In the genomic region with DNA sequence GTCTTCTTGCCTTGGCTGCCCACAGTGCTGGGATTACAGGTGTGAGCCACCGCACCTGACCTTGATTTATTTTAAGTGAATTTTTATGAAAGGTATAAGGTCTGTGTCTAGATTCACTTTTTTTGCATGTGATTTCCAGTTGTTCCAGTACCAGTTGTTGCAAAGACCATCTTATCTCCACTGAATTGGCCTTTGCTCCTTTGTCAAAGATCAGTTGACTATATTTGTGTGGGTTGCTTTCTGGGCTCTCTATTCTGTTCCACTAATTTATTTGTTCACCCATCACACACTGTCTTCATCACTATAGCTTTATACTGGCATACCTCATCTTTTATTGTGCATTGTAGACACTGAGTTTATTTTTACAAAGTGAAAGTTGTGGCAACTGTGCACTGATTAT, we compare ENCODE assay signal across 1 cellular context.
TF ChIP-seq lines count a peak whose summit lies in the region.

No MANE protein-coding gene starts in this region.

TF ChIP-seq in HepG2, 621 proteins besides CTCF, POLR2A, EP300 and RAD21 (continues in another document):
- TF ChIP-seq, protein P1, sequence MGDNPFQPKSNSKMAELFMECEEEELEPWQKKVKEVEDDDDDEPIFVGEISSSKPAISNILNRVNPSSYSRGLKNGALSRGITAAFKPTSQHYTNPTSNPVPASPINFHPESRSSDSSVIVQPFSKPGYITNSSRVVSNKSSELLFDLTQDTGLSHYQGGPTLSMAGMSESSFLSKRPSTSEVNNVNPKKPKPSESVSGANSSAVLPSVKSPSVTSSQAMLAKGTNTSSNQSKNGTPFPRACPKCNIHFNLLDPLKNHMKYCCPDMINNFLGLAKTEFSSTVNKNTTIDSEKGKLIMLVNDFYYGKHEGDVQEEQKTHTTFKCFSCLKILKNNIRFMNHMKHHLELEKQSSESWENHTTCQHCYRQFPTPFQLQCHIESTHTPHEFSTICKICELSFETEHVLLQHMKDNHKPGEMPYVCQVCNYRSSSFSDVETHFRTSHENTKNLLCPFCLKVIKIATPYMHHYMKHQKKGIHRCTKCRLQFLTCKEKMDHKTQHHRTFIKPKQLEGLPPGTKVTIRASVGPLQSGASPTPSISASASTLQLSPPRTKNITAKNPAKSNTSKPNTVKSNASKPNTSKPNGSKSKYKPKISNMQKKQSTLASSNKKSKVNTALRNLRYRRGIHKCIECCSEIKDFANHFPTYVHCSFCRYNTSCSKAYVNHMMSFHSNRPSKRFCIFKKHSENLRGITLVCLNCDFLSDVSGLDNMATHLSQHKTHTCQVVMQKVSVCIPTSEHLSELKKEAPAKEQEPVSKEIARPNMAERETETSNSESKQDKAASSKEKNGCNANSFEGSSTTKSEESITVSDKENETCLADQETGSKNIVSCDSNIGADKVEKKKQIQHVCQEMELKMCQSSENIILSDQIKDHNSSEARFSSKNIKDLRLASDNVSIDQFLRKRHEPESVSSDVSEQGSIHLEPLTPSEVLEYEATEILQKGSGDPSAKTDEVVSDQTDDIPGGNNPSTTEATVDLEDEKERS (CRISPR knock-in tag; IDR thresholded peaks at IDR 0.05), result no peak
- no peak for TF ChIP-seq CHD2 (IDR thresholded peaks at IDR 0.05; ENCODE audit: low read depth, low read length)
- TF ChIP-seq PCBP2 (optimal IDR thresholded peaks at IDR 0.05; ENCODE audit: low read depth, low read length, poor library complexity, severe bottlenecking), result no peak
- no peak for TF ChIP-seq ZNF260 (CRISPR knock-in tag; IDR thresholded peaks at IDR 0.05; ENCODE audit: borderline replicate concordance, low read depth)
- TF ChIP-seq KDM5B (CRISPR knock-in tag; IDR thresholded peaks at IDR 0.05; ENCODE audit: borderline replicate concordance), result no peak
- TF ChIP-seq, protein P2, sequence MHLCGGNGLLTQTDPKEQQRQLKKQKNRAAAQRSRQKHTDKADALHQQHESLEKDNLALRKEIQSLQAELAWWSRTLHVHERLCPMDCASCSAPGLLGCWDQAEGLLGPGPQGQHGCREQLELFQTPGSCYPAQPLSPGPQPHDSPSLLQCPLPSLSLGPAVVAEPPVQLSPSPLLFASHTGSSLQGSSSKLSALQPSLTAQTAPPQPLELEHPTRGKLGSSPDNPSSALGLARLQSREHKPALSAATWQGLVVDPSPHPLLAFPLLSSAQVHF (CRISPR knock-in tag; IDR thresholded peaks at IDR 0.05), result no peak
- TF ChIP-seq SMAD9 (CRISPR knock-in tag; IDR thresholded peaks at IDR 0.05), result no peak
- TF ChIP-seq ZSCAN31 (CRISPR knock-in tag; IDR thresholded peaks at IDR 0.05; ENCODE audit: low read depth), result no peak
- TF ChIP-seq MYNN (CRISPR knock-in tag; IDR thresholded peaks at IDR 0.05; ENCODE audit: low read depth), result no peak
- no peak for TF ChIP-seq FOXK1 (CRISPR knock-in tag; IDR thresholded peaks at IDR 0.05; ENCODE audit: borderline replicate concordance, low read depth)
- TF ChIP-seq NFE2 (CRISPR knock-in tag; IDR thresholded peaks at IDR 0.05), result no peak
- TF ChIP-seq XBP1 (CRISPR knock-in tag; IDR thresholded peaks at IDR 0.05), result no peak
- TF ChIP-seq KMT2A (CRISPR knock-in tag; IDR thresholded peaks at IDR 0.05), result no peak
- peak; percentile 75 for TF ChIP-seq HNF4G (IDR thresholded peaks at IDR 0.05; ENCODE audit: borderline replicate concordance, low read depth, low read length)
- no peak for TF ChIP-seq HNF4G (CRISPR knock-in tag; IDR thresholded peaks at IDR 0.05; ENCODE audit: borderline replicate concordance, low read depth)
- TF ChIP-seq SOX5 (CRISPR knock-in tag; IDR thresholded peaks at IDR 0.05; ENCODE audit: borderline replicate concordance), result peak; percentile 12; the same call in 1 of the 2 replicates
- no peak for TF ChIP-seq MAFF (IDR thresholded peaks at IDR 0.05; ENCODE audit: low read depth, low read length)
- no peak for TF ChIP-seq ZNF343 (CRISPR knock-in tag; IDR thresholded peaks at IDR 0.05)
- no peak for TF ChIP-seq NR1H2 (CRISPR knock-in tag; IDR thresholded peaks at IDR 0.05; ENCODE audit: borderline replicate concordance, low read depth)
- TF ChIP-seq, protein P3, sequence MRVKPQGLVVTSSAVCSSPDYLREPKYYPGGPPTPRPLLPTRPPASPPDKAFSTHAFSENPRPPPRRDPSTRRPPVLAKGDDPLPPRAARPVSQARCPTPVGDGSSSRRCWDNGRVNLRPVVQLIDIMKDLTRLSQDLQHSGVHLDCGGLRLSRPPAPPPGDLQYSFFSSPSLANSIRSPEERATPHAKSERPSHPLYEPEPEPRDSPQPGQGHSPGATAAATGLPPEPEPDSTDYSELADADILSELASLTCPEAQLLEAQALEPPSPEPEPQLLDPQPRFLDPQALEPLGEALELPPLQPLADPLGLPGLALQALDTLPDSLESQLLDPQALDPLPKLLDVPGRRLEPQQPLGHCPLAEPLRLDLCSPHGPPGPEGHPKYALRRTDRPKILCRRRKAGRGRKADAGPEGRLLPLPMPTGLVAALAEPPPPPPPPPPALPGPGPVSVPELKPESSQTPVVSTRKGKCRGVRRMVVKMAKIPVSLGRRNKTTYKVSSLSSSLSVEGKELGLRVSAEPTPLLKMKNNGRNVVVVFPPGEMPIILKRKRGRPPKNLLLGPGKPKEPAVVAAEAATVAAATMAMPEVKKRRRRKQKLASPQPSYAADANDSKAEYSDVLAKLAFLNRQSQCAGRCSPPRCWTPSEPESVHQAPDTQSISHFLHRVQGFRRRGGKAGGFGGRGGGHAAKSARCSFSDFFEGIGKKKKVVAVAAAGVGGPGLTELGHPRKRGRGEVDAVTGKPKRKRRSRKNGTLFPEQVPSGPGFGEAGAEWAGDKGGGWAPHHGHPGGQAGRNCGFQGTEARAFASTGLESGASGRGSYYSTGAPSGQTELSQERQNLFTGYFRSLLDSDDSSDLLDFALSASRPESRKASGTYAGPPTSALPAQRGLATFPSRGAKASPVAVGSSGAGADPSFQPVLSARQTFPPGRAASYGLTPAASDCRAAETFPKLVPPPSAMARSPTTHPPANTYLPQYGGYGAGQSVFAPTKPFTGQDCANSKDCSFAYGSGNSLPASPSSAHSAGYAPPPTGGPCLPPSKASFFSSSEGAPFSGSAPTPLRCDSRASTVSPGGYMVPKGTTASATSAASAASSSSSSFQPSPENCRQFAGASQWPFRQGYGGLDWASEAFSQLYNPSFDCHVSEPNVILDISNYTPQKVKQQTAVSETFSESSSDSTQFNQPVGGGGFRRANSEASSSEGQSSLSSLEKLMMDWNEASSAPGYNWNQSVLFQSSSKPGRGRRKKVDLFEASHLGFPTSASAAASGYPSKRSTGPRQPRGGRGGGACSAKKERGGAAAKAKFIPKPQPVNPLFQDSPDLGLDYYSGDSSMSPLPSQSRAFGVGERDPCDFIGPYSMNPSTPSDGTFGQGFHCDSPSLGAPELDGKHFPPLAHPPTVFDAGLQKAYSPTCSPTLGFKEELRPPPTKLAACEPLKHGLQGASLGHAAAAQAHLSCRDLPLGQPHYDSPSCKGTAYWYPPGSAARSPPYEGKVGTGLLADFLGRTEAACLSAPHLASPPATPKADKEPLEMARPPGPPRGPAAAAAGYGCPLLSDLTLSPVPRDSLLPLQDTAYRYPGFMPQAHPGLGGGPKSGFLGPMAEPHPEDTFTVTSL (CRISPR knock-in tag; IDR thresholded peaks at IDR 0.05; ENCODE audit: borderline replicate concordance), result peak; percentile 64; the same call in 1 of the 2 replicates
- no peak for TF ChIP-seq KLF15 (CRISPR knock-in tag; IDR thresholded peaks at IDR 0.05; ENCODE audit: borderline replicate concordance)
- TF ChIP-seq, protein P4, sequence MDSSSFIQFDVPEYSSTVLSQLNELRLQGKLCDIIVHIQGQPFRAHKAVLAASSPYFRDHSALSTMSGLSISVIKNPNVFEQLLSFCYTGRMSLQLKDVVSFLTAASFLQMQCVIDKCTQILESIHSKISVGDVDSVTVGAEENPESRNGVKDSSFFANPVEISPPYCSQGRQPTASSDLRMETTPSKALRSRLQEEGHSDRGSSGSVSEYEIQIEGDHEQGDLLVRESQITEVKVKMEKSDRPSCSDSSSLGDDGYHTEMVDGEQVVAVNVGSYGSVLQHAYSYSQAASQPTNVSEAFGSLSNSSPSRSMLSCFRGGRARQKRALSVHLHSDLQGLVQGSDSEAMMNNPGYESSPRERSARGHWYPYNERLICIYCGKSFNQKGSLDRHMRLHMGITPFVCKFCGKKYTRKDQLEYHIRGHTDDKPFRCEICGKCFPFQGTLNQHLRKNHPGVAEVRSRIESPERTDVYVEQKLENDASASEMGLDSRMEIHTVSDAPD (CRISPR knock-in tag; IDR thresholded peaks at IDR 0.05), result no peak
- TF ChIP-seq ZNF644 (CRISPR knock-in tag; IDR thresholded peaks at IDR 0.05; ENCODE audit: low read depth), result peak; percentile 93
- TF ChIP-seq ASH2L (IDR thresholded peaks at IDR 0.05; ENCODE audit: insufficient read length, low read depth, low read length), result no peak
- TF ChIP-seq POLR2G (IDR thresholded peaks at IDR 0.05; ENCODE audit: low read depth, low read length), result no peak
- TF ChIP-seq SMAD1 (CRISPR knock-in tag; IDR thresholded peaks at IDR 0.05; ENCODE audit: borderline replicate concordance, low read depth), result no peak
- no peak for TF ChIP-seq SOX13 (IDR thresholded peaks at IDR 0.05)
- peak in 1 of 2 experiments; percentile 18; a peak in 1 of 4 replicates for TF ChIP-seq SOX13 (CRISPR knock-in tag; conservative IDR thresholded peaks at IDR 0.05 in 1 of 2, IDR thresholded peaks at IDR 0.05 in 1 of 2)
- peak; percentile 90 for TF ChIP-seq HNF4A (CRISPR knock-in tag; IDR thresholded peaks at IDR 0.05)
- TF ChIP-seq ZNF567 (CRISPR knock-in tag; IDR thresholded peaks at IDR 0.05; ENCODE audit: borderline replicate concordance), result no peak
- no peak for TF ChIP-seq ZNF782 (CRISPR knock-in tag; IDR thresholded peaks at IDR 0.05; ENCODE audit: borderline replicate concordance)
- TF ChIP-seq ZNF768 (CRISPR knock-in tag; IDR thresholded peaks at IDR 0.05), result no peak
- TF ChIP-seq ZNF549 (CRISPR knock-in tag; IDR thresholded peaks at IDR 0.05), result no peak
- no peak for TF ChIP-seq CREB1 (IDR thresholded peaks at IDR 0.05)
- 0 out of 2 replicates have a peak, but pooled peaks have one; percentile 24 for TF ChIP-seq CREB1 (CRISPR knock-in tag; IDR thresholded peaks at IDR 0.05)
- peak; percentile 64; the same call in 1 of the 2 replicates for TF ChIP-seq EHMT2 (IDR thresholded peaks at IDR 0.05; ENCODE audit: borderline replicate concordance, low read depth, low read length)
- TF ChIP-seq, protein P5, sequence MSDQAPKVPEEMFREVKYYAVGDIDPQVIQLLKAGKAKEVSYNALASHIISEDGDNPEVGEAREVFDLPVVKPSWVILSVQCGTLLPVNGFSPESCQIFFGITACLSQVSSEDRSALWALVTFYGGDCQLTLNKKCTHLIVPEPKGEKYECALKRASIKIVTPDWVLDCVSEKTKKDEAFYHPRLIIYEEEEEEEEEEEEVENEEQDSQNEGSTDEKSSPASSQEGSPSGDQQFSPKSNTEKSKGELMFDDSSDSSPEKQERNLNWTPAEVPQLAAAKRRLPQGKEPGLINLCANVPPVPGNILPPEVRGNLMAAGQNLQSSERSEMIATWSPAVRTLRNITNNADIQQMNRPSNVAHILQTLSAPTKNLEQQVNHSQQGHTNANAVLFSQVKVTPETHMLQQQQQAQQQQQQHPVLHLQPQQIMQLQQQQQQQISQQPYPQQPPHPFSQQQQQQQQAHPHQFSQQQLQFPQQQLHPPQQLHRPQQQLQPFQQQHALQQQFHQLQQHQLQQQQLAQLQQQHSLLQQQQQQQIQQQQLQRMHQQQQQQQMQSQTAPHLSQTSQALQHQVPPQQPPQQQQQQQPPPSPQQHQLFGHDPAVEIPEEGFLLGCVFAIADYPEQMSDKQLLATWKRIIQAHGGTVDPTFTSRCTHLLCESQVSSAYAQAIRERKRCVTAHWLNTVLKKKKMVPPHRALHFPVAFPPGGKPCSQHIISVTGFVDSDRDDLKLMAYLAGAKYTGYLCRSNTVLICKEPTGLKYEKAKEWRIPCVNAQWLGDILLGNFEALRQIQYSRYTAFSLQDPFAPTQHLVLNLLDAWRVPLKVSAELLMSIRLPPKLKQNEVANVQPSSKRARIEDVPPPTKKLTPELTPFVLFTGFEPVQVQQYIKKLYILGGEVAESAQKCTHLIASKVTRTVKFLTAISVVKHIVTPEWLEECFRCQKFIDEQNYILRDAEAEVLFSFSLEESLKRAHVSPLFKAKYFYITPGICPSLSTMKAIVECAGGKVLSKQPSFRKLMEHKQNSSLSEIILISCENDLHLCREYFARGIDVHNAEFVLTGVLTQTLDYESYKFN (CRISPR knock-in tag; conservative IDR thresholded peaks at IDR 0.05), result peak; percentile 52
- TF ChIP-seq TBL1XR1 (IDR thresholded peaks at IDR 0.05; ENCODE audit: borderline replicate concordance, low read length, partially characterized antibody), result no peak
- TF ChIP-seq ZNF607 (CRISPR knock-in tag; IDR thresholded peaks at IDR 0.05; ENCODE audit: borderline replicate concordance), result no peak
- TF ChIP-seq, protein P6, sequence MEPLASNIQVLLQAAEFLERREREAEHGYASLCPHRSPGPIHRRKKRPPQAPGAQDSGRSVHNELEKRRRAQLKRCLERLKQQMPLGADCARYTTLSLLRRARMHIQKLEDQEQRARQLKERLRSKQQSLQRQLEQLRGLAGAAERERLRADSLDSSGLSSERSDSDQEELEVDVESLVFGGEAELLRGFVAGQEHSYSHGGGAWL (CRISPR knock-in tag; IDR thresholded peaks at IDR 0.05), result no peak
- TF ChIP-seq, protein P7, sequence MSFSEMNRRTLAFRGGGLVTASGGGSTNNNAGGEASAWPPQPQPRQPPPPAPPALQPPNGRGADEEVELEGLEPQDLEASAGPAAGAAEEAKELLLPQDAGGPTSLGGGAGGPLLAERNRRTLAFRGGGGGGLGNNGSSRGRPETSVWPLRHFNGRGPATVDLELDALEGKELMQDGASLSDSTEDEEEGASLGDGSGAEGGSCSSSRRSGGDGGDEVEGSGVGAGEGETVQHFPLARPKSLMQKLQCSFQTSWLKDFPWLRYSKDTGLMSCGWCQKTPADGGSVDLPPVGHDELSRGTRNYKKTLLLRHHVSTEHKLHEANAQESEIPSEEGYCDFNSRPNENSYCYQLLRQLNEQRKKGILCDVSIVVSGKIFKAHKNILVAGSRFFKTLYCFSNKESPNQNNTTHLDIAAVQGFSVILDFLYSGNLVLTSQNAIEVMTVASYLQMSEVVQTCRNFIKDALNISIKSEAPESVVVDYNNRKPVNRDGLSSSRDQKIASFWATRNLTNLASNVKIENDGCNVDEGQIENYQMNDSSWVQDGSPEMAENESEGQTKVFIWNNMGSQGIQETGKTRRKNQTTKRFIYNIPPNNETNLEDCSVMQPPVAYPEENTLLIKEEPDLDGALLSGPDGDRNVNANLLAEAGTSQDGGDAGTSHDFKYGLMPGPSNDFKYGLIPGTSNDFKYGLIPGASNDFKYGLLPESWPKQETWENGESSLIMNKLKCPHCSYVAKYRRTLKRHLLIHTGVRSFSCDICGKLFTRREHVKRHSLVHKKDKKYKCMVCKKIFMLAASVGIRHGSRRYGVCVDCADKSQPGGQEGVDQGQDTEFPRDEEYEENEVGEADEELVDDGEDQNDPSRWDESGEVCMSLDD (CRISPR knock-in tag; IDR thresholded peaks at IDR 0.05; ENCODE audit: borderline replicate concordance), result no peak
- no peak for TF ChIP-seq MBNL3 (CRISPR knock-in tag; conservative IDR thresholded peaks at IDR 0.05)
- TF ChIP-seq, protein P8, sequence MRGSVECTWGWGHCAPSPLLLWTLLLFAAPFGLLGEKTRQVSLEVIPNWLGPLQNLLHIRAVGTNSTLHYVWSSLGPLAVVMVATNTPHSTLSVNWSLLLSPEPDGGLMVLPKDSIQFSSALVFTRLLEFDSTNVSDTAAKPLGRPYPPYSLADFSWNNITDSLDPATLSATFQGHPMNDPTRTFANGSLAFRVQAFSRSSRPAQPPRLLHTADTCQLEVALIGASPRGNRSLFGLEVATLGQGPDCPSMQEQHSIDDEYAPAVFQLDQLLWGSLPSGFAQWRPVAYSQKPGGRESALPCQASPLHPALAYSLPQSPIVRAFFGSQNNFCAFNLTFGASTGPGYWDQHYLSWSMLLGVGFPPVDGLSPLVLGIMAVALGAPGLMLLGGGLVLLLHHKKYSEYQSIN (CRISPR knock-in tag; IDR thresholded peaks at IDR 0.05; ENCODE audit: borderline replicate concordance), result no peak
- TF ChIP-seq ZNF510 (CRISPR knock-in tag; IDR thresholded peaks at IDR 0.05; ENCODE audit: low read depth), result no peak
- TF ChIP-seq POGZ (CRISPR knock-in tag; IDR thresholded peaks at IDR 0.05), result peak; percentile 34; the same call in 1 of the 2 replicates
- no peak for TF ChIP-seq ZNF780A (CRISPR knock-in tag; IDR thresholded peaks at IDR 0.05)
